8 cellular contexts compared by ENCODE assay signal in the genomic region with DNA sequence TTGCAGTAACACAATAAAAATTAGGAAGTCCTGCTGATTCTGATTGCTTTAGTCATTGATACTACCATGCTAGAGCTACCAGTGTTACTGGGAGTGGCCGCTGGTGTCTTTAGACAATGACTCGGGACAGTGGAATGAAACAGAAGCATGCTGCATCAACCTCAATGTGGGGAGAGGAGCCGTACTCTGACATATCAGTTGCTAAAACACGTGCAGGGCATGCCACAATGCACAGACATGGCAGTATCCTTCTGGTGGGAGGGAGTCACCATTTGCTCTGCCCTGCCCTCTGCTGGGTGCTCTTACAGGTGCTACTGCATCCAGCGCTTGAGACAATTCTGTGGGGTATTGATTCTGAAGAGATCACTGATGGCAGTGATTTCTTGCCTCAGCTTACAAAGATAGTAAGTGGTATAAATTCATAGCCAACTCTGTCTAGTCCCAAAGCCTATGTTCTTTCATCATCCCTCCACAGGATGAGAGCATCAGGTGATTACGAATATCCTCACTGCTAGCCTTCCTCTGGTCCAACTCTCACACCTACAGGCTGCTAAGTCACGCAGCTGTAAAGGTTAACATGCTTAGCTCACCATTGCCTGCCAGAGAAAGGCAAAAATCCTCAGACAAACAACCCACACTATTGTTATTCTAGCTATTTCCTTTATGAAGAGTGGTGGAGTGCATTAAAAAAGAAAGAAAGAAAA. TPM values are rescaled to one million over a fixed set of nuclear protein-coding genes. Genes with fewer than 3 reads are reported as not detected.
DNase-seq lines count a peak whose midpoint lies in the region; ATAC-seq and TF ChIP-seq lines count a peak whose summit lies in the region.

No MANE protein-coding gene starts in this region.

- peak overlapping the region in 3 of 5 experiments; percentile 25 to 83 (median 83) for H3K27ac Mint-ChIP-seq in brain

- H3K9me3 Mint-ChIP-seq in brain = no peaks in the 10 kb centered on the region

- DNase-seq in Caki2 (ENCODE audit: low read depth) (peak; percentile 62), KBM-7 (peak; percentile 47), kidney glomerular epithelial cell (lab: John Stamatoyannopoulos, UW) (peak; percentile 81), hippocampal formation (lab: John Stamatoyannopoulos, UW) (no peak)
- DNase-seq in stimulated activated CD8-positive, alpha-beta memory T cell treated with anti-CD3 and anti-CD28 coated beads, Interleukin-4, amount 100 ng/mL, for 24 hours (ENCODE audit: low read depth) = peak; percentile 21

- H3F3A ChIP-seq in SU-DHL-6 (ENCODE audit: insufficient read depth) = no peaks in the 10 kb centered on the region

- H3K9me3 ChIP-seq in SU-DHL-6 (ENCODE audit: insufficient read depth, low read length) = no peaks in the 10 kb centered on the region

- H4K20me1 ChIP-seq in SU-DHL-6 (ENCODE audit: low read depth, low read length) = no peaks in the 10 kb centered on the region

- H3K27me3 ChIP-seq in SU-DHL-6 (ENCODE audit: low read length) = no peaks in the 10 kb centered on the region

- no peak overlapping the region for H3K4me3 ChIP-seq in SU-DHL-6 (ENCODE audit: insufficient read depth, low read length, poor library complexity, severe bottlenecking)

- peaks cover 37% of the 10 kb centered on the region for H3K4me1 Mint-ChIP-seq in brain

- H3K79me2 ChIP-seq in SU-DHL-6 (ENCODE audit: insufficient read depth, low read length) = no peaks in the 10 kb centered on the region

- H3K27ac ChIP-seq in SU-DHL-6 (ENCODE audit: low read depth, low read length) = no peak overlapping the region

- no peak overlapping the region for H3K4me2 ChIP-seq in SU-DHL-6 (ENCODE audit: low read depth, low read length, poor library complexity, severe bottlenecking)

- H3K9ac ChIP-seq in SU-DHL-6 (ENCODE audit: low read length) = no peak overlapping the region

- H3K9me2 ChIP-seq in SU-DHL-6 (replicated peaks; ENCODE audit: insufficient read depth, low read length) = no peaks in the 10 kb centered on the region

- peak; percentile 70 for ATAC-seq in GM19438 (IDR thresholded peaks at IDR 0.05; ENCODE audit: low read depth, unreplicated experiment)

- peaks cover 5% of the 10 kb centered on the region for H3K27me3 Mint-ChIP-seq in brain

- in situ Hi-C loops in Caki2 (cut with HindIII; ENCODE audit: low pct_unique_long_range_greater_than_20kb, low sequenced_read_pairs) (no loop called here), KBM-7 (cut with MboI; ENCODE audit: low pct_unique_long_range_greater_than_20kb, low sequenced_read_pairs) (no loop called here)

- no peak overlapping the region for H2AFZ ChIP-seq in SU-DHL-6 (ENCODE audit: low read depth, low read length, severe bottlenecking)

- no peaks in the 10 kb centered on the region for H3K36me3 ChIP-seq in SU-DHL-6 (ENCODE audit: low read length)

- peaks cover 8% of the 10 kb centered on the region for H3K36me3 Mint-ChIP-seq in brain

- TF ChIP-seq CTCF in SU-DHL-6 (IDR thresholded peaks at IDR 0.05; ENCODE audit: insufficient read depth, low read length, poor library complexity, severe bottlenecking) (peak; percentile 67), brain (conservative IDR thresholded peaks at IDR 0.05) (peak; percentile 65 to 77)

- no peak overlapping the region for H3K4me3 Mint-ChIP-seq in brain

RNA-seq across cellular contexts. Expression of a gene that starts 43.7 kb away (rescaled TPM):
- 3.0 and 3.8 TPM in 2 replicates for total RNA-seq in Caki2 (2014; rRNA removed; shearing (Covaris generic); ENCODE audit: low replicate concordance)
- 267 TPM for polyA plus RNA-seq in brain (ENCODE audit: insufficient read depth, low read depth, low replicate concordance)

Comparison
In these comparisons a context has a peak if more than half of its experiments do, and no peak if none do; other contexts are left out.
1. DNase-seq: peak in Caki2 (single experiment), KBM-7 (single experiment), kidney glomerular epithelial cell (single experiment) and stimulated activated CD8-positive, alpha-beta memory T cell treated with anti-CD3 and anti-CD28 coated beads, Interleukin-4, amount 100 ng/mL, for 24 hours (single experiment); none in hippocampal formation (0 of 2).